In genomic region chr2:150555957-150556356, GRCh38 we compare ENCODE assay signal across 18 cellular contexts.
"Had no signal": no experiment of that assay in that cellular context is flagged by ENCODE, and none has a peak within 500 bp of the region (broad histone marks: within the 10 kb centered on the region; RNA-seq: fewer than 3 reads in every experiment).

No MANE protein-coding gene starts in this region.

- H3K4me3 ChIP-seq: breast epithelium, heart left ventricle, spleen, upper lobe of left lung had no signal

- H3K36me3 Mint-ChIP-seq: activated naive CD8-positive, alpha-beta T cell treated with anti-CD3 and anti-CD28 coated beads, Interleukin-2, amount 10 ng/mL, durations not matched to agents 7 days and 5 days; mesothelial cell of epicardium; stimulated activated naive B cell treated with anti-CD40 and anti-IgM and Interleukin-4, amounts not matched to agents 10 μg/mL and 1 μg/mL and 100 μg/mL, for 72 hours had no signal

- H3K27ac ChIP-seq: breast epithelium, heart left ventricle, neutrophil, spleen, upper lobe of left lung, WERI-Rb-1 had no signal

- H3K4me1 Mint-ChIP-seq: activated naive CD8-positive, alpha-beta T cell treated with anti-CD3 and anti-CD28 coated beads, Interleukin-2, amount 10 ng/mL, durations not matched to agents 7 days and 5 days; stimulated activated naive B cell treated with anti-CD40 and anti-IgM and Interleukin-4, amounts not matched to agents 10 μg/mL and 1 μg/mL and 100 μg/mL, for 72 hours had no signal

- H3K27me3 ChIP-seq: breast epithelium, heart left ventricle, neutrophil, spleen, upper lobe of left lung had no signal

- H3K4me1 ChIP-seq: breast epithelium, heart left ventricle, spleen, upper lobe of left lung had no signal

- H3K27me3 Mint-ChIP-seq: activated naive CD8-positive, alpha-beta T cell treated with anti-CD3 and anti-CD28 coated beads, Interleukin-2, amount 10 ng/mL, durations not matched to agents 7 days and 5 days; stimulated activated naive B cell treated with anti-CD40 and anti-IgM and Interleukin-4, amounts not matched to agents 10 μg/mL and 1 μg/mL and 100 μg/mL, for 72 hours had no signal

- H3K36me3 ChIP-seq: breast epithelium, heart left ventricle, neutrophil, spleen, upper lobe of left lung, WERI-Rb-1 had no signal

- H3K4me3 Mint-ChIP-seq: activated CD8-positive, alpha-beta T cell treated with anti-CD3 and anti-CD28 coated beads, Interleukin-2, amount 10 ng/mL, durations not matched to agents 7 days and 5 days; activated naive CD8-positive, alpha-beta T cell treated with anti-CD3 and anti-CD28 coated beads, Interleukin-2, amount 10 ng/mL, durations not matched to agents 7 days and 5 days; endodermal cell; mesothelial cell of epicardium; stimulated activated naive B cell treated with anti-CD40 and anti-IgM and Interleukin-4, amounts not matched to agents 10 μg/mL and 1 μg/mL and 100 μg/mL, for 72 hours had no signal

- H3K27ac Mint-ChIP-seq: activated CD8-positive, alpha-beta T cell treated with anti-CD3 and anti-CD28 coated beads, Interleukin-2, amount 10 ng/mL, durations not matched to agents 7 days and 5 days; activated naive CD8-positive, alpha-beta T cell treated with anti-CD3 and anti-CD28 coated beads, Interleukin-2, amount 10 ng/mL, durations not matched to agents 7 days and 5 days; endodermal cell; mesothelial cell of epicardium; stimulated activated naive B cell treated with anti-CD40 and anti-IgM and Interleukin-4, amounts not matched to agents 10 μg/mL and 1 μg/mL and 100 μg/mL, for 72 hours had no signal

- FAIRE-seq: frontal cortex had no signal

- H3K9me3 Mint-ChIP-seq: activated naive CD8-positive, alpha-beta T cell treated with anti-CD3 and anti-CD28 coated beads, Interleukin-2, amount 10 ng/mL, durations not matched to agents 7 days and 5 days; endodermal cell; mesothelial cell of epicardium; stimulated activated naive B cell treated with anti-CD40 and anti-IgM and Interleukin-4, amounts not matched to agents 10 μg/mL and 1 μg/mL and 100 μg/mL, for 72 hours had no signal

- H3K9me3 ChIP-seq: breast epithelium, heart left ventricle, neutrophil, spleen, upper lobe of left lung had no signal

- DNase-seq: activated CD4-positive, alpha-beta T cell treated with anti-CD3 and anti-CD28 coated beads for 4 hours; activated CD8-positive, alpha-beta memory T cell treated with anti-CD3 and anti-CD28 coated beads, Interleukin-2, amount 50 U/mL, for 48 hours; activated CD8-positive, alpha-beta T cell treated with anti-CD3 and anti-CD28 coated beads, Interleukin-2, amount 10 ng/mL, durations not matched to agents 7 days and 5 days; activated naive CD8-positive, alpha-beta T cell treated with anti-CD3 and anti-CD28 coated beads, Interleukin-2, amount 10 ng/mL, durations not matched to agents 7 days and 5 days; anterior cingulate cortex; endodermal cell; heart left ventricle; islet precursor cell; right cardiac atrium; spleen; stimulated activated CD4-positive, alpha-beta T cell treated with anti-CD3 and anti-CD28 coated beads, Interleukin-1b, Interleukin-23, amount 100 ng/mL, for 48 hours; stimulated activated naive B cell treated with anti-CD40 and anti-IgM and Interleukin-4, amounts not matched to agents 10 μg/mL and 1 μg/mL and 100 μg/mL, for 72 hours; upper lobe of left lung; WERI-Rb-1 had no signal
